In the genomic region with DNA sequence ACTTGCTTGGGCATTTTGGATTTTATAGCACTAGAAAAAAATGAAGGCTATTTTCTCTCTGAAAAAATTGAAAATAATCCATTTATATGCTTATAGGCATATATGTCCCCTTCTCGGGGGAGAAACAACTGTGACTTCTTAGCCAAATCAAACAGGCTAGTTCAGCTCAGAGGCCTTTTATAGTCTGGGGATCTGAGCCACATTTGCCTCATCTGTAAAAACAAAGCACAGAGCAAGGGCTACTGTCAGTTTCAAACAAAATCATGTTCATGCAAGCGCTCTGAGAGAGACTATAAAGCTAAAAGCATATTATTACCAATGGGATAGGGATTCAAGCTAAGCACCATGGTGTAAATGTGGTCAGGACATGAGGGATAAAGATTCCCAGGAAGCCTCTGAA, we compare ENCODE assay signal across 26 cellular contexts.
"Had no signal": no experiment of that assay in that cellular context is flagged by ENCODE, and none has a peak within 500 bp of the region (broad histone marks: within the 10 kb centered on the region; RNA-seq: fewer than 3 reads in every experiment).

No MANE protein-coding gene starts in this region.

- ATAC-seq: activated naive CD8-positive, alpha-beta T cell treated with anti-CD3 and anti-CD28 coated beads, Interleukin-2, amount 50 U/mL, for 24 hours; activated T-cell treated with anti-CD3 and anti-CD28 coated beads, Interleukin-2, amount 50 U/mL, for 4 hours; activated T-helper 17 cell treated with anti-CD3 and anti-CD28 coated beads, Interleukin-2, amount 50 U/mL, for 72 hours; heart right ventricle; left lung; lower lobe of right lung; pancreas; T-helper 17 cell had no signal

- H3K27me3 ChIP-seq: breast epithelium, esophagus squamous epithelium, heart right ventricle, left lung, neutrophil, pancreas, spleen, testis, transverse colon had no signal

- H3K36me3 ChIP-seq: breast epithelium, esophagus squamous epithelium, heart right ventricle, left lung, lower lobe of right lung, neutrophil, pancreas, prostate gland, spleen, transverse colon had no signal

- H3K4me3 ChIP-seq: breast epithelium, esophagus squamous epithelium, heart right ventricle, left lung, lower lobe of right lung, pancreas, prostate gland, spleen, testis, transverse colon had no signal

- H3K9me3 ChIP-seq: neutrophil, pancreas, prostate gland, testis had no signal

- H3K4me1 ChIP-seq: breast epithelium, esophagus squamous epithelium, left lung, lower lobe of right lung, pancreas, prostate gland, testis, transverse colon had no signal

- DNase-seq: activated CD4-positive, alpha-beta memory T cell treated with anti-CD3 and anti-CD28 coated beads, Interleukin-2, amount 10 ng/mL, durations not matched to agents 7 days and 5 days; activated CD4-positive, alpha-beta T cell treated with anti-CD3 and anti-CD28 coated beads, Interleukin-2, amount 10 ng/mL, durations not matched to agents 24 days and 14 days; activated CD4-positive, CD25-positive, alpha-beta regulatory T cell treated with anti-CD3 and anti-CD28 coated beads, Interleukin-2, amount 50 U/mL, for 72 hours; activated gamma-delta T cell treated with Interleukin-2 at 50 U/mL for 16 hours; activated naive CD8-positive, alpha-beta T cell treated with anti-CD3 and anti-CD28 coated beads, Interleukin-2, amount 50 U/mL, for 24 hours; activated T-cell treated with anti-CD3 and anti-CD28 coated beads, Interleukin-2, amount 50 U/mL, for 4 hours; amygdala; central memory CD4-positive, alpha-beta T cell; effector CD4-positive, alpha-beta T cell; esophagus squamous epithelium; foreskin melanocyte; heart right ventricle; left lung; lower lobe of right lung; mesendoderm; pancreas; spleen; stimulated activated naive CD4-positive, alpha-beta T cell treated with Interleukin-2 at 50 U/mL for 16 hours; T-helper 17 cell; T1000; testis; transverse colon had no signal

- H3K27ac ChIP-seq: breast epithelium, esophagus squamous epithelium, heart right ventricle, left lung, lower lobe of right lung, neutrophil, pancreas, prostate gland, spleen, testis had no signal
